8 cellular contexts compared by ENCODE assay signal in genomic region chr20:63573739-63574131, GRCh38. TPM values are rescaled to one million over a fixed set of nuclear protein-coding genes. Genes with fewer than 3 reads are reported as not detected.
DNase-seq lines count a peak whose midpoint lies in the region; ATAC-seq and TF ChIP-seq lines count a peak whose summit lies in the region.

No MANE protein-coding gene starts in this region.

- TF ChIP-seq POLR2A in GM18505 (IDR thresholded peaks at IDR 0.05; ENCODE audit: borderline replicate concordance, extremely low read depth, insufficient read depth, insufficient read length): no peak

- POLR2A ChIA-PET in A673 (lab: Charles Lee; ENCODE audit: low non-redundant PET): interaction anchor here (0.5 to 0.6 kb wide), 2 partner anchors 49 to 122 kb away, joined by 3 read pairs; partner anchors contain the start of gene TNFRSF6B

- intact Hi-C loops in A673 (cut with micrococcal nuclease; ENCODE audit: unreplicated experiment): no loop called here

- no peak for DNase-seq in A673 (ENCODE audit: low spot score)
- DNase-seq in choroid plexus epithelial cell (ENCODE audit: low read depth): no peak
- no peak for DNase-seq in midbrain (lab: John Stamatoyannopoulos, UW)
- no peak for DNase-seq in germinal center (ENCODE audit: low spot score)

- H3K79me2 ChIP-seq in KMS-11 (ENCODE audit: insufficient read depth, low read depth): no peaks in the 10 kb centered on the region

- no peaks in the 10 kb centered on the region for H3K9me3 ChIP-seq in A673 (ENCODE audit: low read depth, low read length, poor library complexity, severe bottlenecking)
- H3K9me3 ChIP-seq in mucosa of rectum (ENCODE audit: control insufficient read depth in 2 of 2, low read length in 2 of 2): no peaks in the 10 kb centered on the region

- H3K4me2 ChIP-seq in KMS-11: peak overlapping the region; percentile 67

- H3K36me3 ChIP-seq in A673 (ENCODE audit: insufficient read depth, low read length, poor library complexity, severe bottlenecking) (no peaks in the 10 kb centered on the region), KMS-11 (ENCODE audit: insufficient read depth) (no peaks in the 10 kb centered on the region), mucosa of rectum (ENCODE audit: control insufficient read depth in 2 of 2, insufficient read depth in 2 of 2, low read length in 2 of 2) (no peaks in the 10 kb centered on the region)

- H3K4me3 ChIP-seq in A673 (ENCODE audit: low read depth, low read length, poor library complexity, severe bottlenecking) (peak overlapping the region; percentile 68), KMS-11 (IDR thresholded peaks at IDR 0.05; ENCODE audit: insufficient read depth, low read depth, low read length) (no peak overlapping the region), choroid plexus epithelial cell (ENCODE audit: low read depth, low read length) (peak overlapping the region; percentile 81), mucosa of rectum (ENCODE audit: low read length in 2 of 2) (peak overlapping the region; percentile 85 to 89)

- TF ChIP-seq CTCF in A673 (conservative IDR thresholded peaks at IDR 0.05; ENCODE audit: low read depth, low read length): no peak
- TF ChIP-seq CTCF in KMS-11 (conservative IDR thresholded peaks at IDR 0.05; ENCODE audit: low read depth, low read length): no peak
- no peak for TF ChIP-seq CTCF in choroid plexus epithelial cell (conservative IDR thresholded peaks at IDR 0.05; ENCODE audit: low read depth, low read length)

- CTCF ChIA-PET in A673 (lab: Charles Lee): interaction anchor here (1.0 kb wide), 2 partner anchors 36 to 68 kb away, joined by 3 read pairs; no protein-coding TSS in a partner anchor

- H4K20me1 ChIP-seq in KMS-11 (ENCODE audit: insufficient read depth): no peaks in the 10 kb centered on the region

- ATAC-seq in HG03095 (IDR thresholded peaks at IDR 0.05; ENCODE audit: unreplicated experiment) (no peak), GM18505 (IDR thresholded peaks at IDR 0.05; ENCODE audit: unreplicated experiment) (no peak)

- H3K27me3 ChIP-seq in A673 (replicated peaks; ENCODE audit: insufficient read depth, low read depth, low read length, poor library complexity) (no peaks in the 10 kb centered on the region), KMS-11 (ENCODE audit: insufficient read depth, low read depth) (peaks cover 58% of the 10 kb centered on the region), mucosa of rectum (ENCODE audit: control insufficient read depth in 2 of 2, insufficient read depth in 2 of 2, low read length in 2 of 2) (peaks cover 0 to 10% of the 10 kb centered on the region in 2 donors)

- H3K9ac ChIP-seq in KMS-11 (peak overlapping the region; percentile 57; the same call in 1 of the 2 replicates), mucosa of rectum (ENCODE audit: low read depth in 1 of 2, low read length in 2 of 2) (peak overlapping the region; percentile 86 to 98)

- H3K27ac ChIP-seq in A673 (ENCODE audit: low read depth, low read length, poor library complexity, severe bottlenecking) (peak overlapping the region; percentile 67), KMS-11 (no peak overlapping the region), mucosa of rectum (ENCODE audit: low read depth in 2 of 2, low read length in 2 of 2) (peak overlapping the region; percentile 65 to 74)

- peaks cover 5% of the 10 kb centered on the region for H3K4me1 ChIP-seq in A673 (ENCODE audit: insufficient read depth, low read length, poor library complexity, severe bottlenecking)
- H3K4me1 ChIP-seq in KMS-11 (ENCODE audit: low read depth, poor library complexity, severe bottlenecking): peaks cover 17% of the 10 kb centered on the region
- peaks cover 6 to 13% of the 10 kb centered on the region in 2 donors for H3K4me1 ChIP-seq in mucosa of rectum (ENCODE audit: control insufficient read depth in 2 of 2, insufficient read depth in 2 of 2, low read length in 2 of 2)

- no TSS peak for BruUV-seq in A673 (replicated peaks; lab: Mats Ljungman, UMichigan)

- H2AFZ ChIP-seq in KMS-11 (ENCODE audit: low read depth): peak overlapping the region; percentile 25; the same call in 1 of the 2 replicates

RNA-seq across cellular contexts. Expression of gene HELZ2, which starts 0.3 kb away (rescaled TPM):
- total RNA-seq in A673 (2021): 21.0 and 27.2 TPM in 2 replicates

RNA-seq across cellular contexts. Expression of gene FNDC11, which starts 19.8 kb away (rescaled TPM):
- 0.21 and 0.37 TPM in 2 replicates for total RNA-seq in A673 (2021)

RNA-seq across cellular contexts. Expression of gene SRMS, which starts 26.2 kb away (rescaled TPM):
- not detected in 2 replicates for total RNA-seq in A673 (2021)

RNA-seq across cellular contexts. Expression of gene PTK6, which starts 36.6 kb away (rescaled TPM):
- total RNA-seq in A673 (2021): not detected in 2 replicates

RNA-seq across cellular contexts. Expression of gene GMEB2, which starts 53.2 kb away (rescaled TPM):
- 12.8 and 14.2 TPM in 2 replicates for total RNA-seq in A673 (2021)
